In genomic region chr2:196453613-196454047, GRCh38 we compare ENCODE assay signal across 8 cellular contexts.
DNase-seq lines count a peak whose midpoint lies in the region; ATAC-seq and TF ChIP-seq lines count a peak whose summit lies in the region.

No MANE protein-coding gene starts in this region.

- no peaks in the 10 kb centered on the region for H3K27me3 ChIP-seq in DND-41 (ENCODE audit: insufficient read depth, low read length, poor library complexity)

- no peak overlapping the region for H3K4me2 ChIP-seq in DND-41 (ENCODE audit: insufficient read depth, low read length)

- no peaks in the 10 kb centered on the region for H3K9me3 ChIP-seq in DND-41 (ENCODE audit: insufficient read depth, low read length, severe bottlenecking)

- H3K9ac ChIP-seq in DND-41 (ENCODE audit: low read depth, low read length), result no peak overlapping the region

- H3K79me2 ChIP-seq in DND-41 (ENCODE audit: insufficient read depth, low read length), result no peaks in the 10 kb centered on the region

- peak overlapping the region; percentile 28; the same call in 1 of the 2 replicates for H2AFZ ChIP-seq in DND-41 (ENCODE audit: low read depth, low read length)

- peak; percentile 76 for TF ChIP-seq CTCF in DND-41 (IDR thresholded peaks at IDR 0.05; ENCODE audit: borderline replicate concordance, extremely low read depth, low read length, poor library complexity, severe bottlenecking)
- TF ChIP-seq CTCF in epithelial cell of esophagus (IDR thresholded peaks at IDR 0.05; ENCODE audit: insufficient read depth, low read depth, low read length, missing control alignments), result peak; percentile 62

- H3K4me3 ChIP-seq in DND-41 (ENCODE audit: low read depth in 1 of 2, low read length in 2 of 2) (no peak overlapping the region), epithelial cell of esophagus (ENCODE audit: low read length) (no peak overlapping the region)

- H3K27ac ChIP-seq in DND-41 (ENCODE audit: low read length), result no peak overlapping the region

- no peaks in the 10 kb centered on the region for H4K20me1 ChIP-seq in DND-41 (ENCODE audit: insufficient read depth, low read length)

- H3K4me1 ChIP-seq in DND-41 (ENCODE audit: insufficient read depth, low read length), result peaks cover 3% of the 10 kb centered on the region; the same call in 1 of the 2 replicates

- ATAC-seq in DND-41 (ENCODE audit: insufficient read depth, low read depth) (peak; percentile 90), GM21390 (IDR thresholded peaks at IDR 0.05; ENCODE audit: unreplicated experiment) (peak; percentile 72), HG02840 (IDR thresholded peaks at IDR 0.05; ENCODE audit: low FRiP score, unreplicated experiment) (no peak)

- DNase-seq in DND-41 (peak; percentile 70), Kasumi-1 (lab: John Stamatoyannopoulos, UW) (peak; percentile 64 to 75), T follicular helper cell (ENCODE audit: low read depth) (peak; percentile 2), epithelial cell of esophagus (ENCODE audit: low read depth) (peak; percentile 64), non-pigmented ciliary epithelial cell (ENCODE audit: low read depth) (peak; percentile 20), NCI-H2107 (lab: John Stamatoyannopoulos, UW) (no peak)

- H3K36me3 ChIP-seq in DND-41 (ENCODE audit: insufficient read depth, low read length), result no peaks in the 10 kb centered on the region
